ENCODE assay signal across 8 cellular contexts in genomic region chr11:47406896-47407745, GRCh38. TPM values are rescaled to one million over a fixed set of nuclear protein-coding genes. Genes with fewer than 3 reads are reported as not detected.
DNase-seq lines count a peak whose midpoint lies in the region; ATAC-seq, FAIRE-seq and TF ChIP-seq lines count a peak whose summit lies in the region.

No MANE protein-coding gene starts in this region.

- peak overlapping the region; percentile 98 for H3K27ac ChIP-seq in K562 (ENCODE audit: extremely low read depth, low read depth, low read length)
- H3K27ac ChIP-seq in aorta (ENCODE audit: low read depth in 1 of 2, low read length in 2 of 2) = peak overlapping the region; percentile 78 to 94

- BruUV-seq in K562 (replicated peaks; lab: Mats Ljungman, UMichigan) = no TSS peak

- peak overlapping the region; percentile 83 to 95 (median 94) for H3K4me3 Mint-ChIP-seq in IgD-negative memory B cell

- H3K9ac ChIP-seq in K562 (ENCODE audit: insufficient read depth in 1 of 2, low read depth in 2 of 2, low read length in 2 of 2) = peak overlapping the region; percentile 90 to 96

- POLR2A ChIA-PET in K562 (lab: Yijun Ruan, JAX) = interaction anchor here (0.6 to 3.3 kb wide), 6 partner anchors 10 to 1026 kb away, joined by 3 to 16 read pairs (median 4); partner anchors contain the start of genes MDK and SPI1

- H3K36me3 ChIP-seq in K562 (ENCODE audit: control insufficient read depth, insufficient read depth, low read length) (no peaks in the 10 kb centered on the region), aorta (ENCODE audit: control insufficient read depth in 1 of 2, insufficient read depth in 2 of 2, low read length in 1 of 2) (no peaks in the 10 kb centered on the region)

- in situ Hi-C loops in K562 (cut with MboI) = loop anchor here (5.0 kb wide), 1 partner anchor 35 kb away; no protein-coding TSS in a partner anchor

- peaks cover 7% of the 10 kb centered on the region; the same call in 2 of the 3 replicates for H3K79me2 ChIP-seq in K562 (ENCODE audit: control insufficient read depth, insufficient read depth, low read length)

- H4K20me1 ChIP-seq in K562 (replicated peaks; ENCODE audit: control insufficient read depth, insufficient read depth, low read length) = no peaks in the 10 kb centered on the region

- peak overlapping the region; percentile 55 to 94 (median 87) for H3K27ac Mint-ChIP-seq in IgD-negative memory B cell

- peaks cover 12 to 23% (median 13%) of the 10 kb centered on the region in 3 donors for H3K4me1 Mint-ChIP-seq in IgD-negative memory B cell

- H3K36me3 Mint-ChIP-seq in IgD-negative memory B cell = no peaks in the 10 kb centered on the region

- H3K9me3 ChIP-seq in K562 (replicated peaks; ENCODE audit: control insufficient read depth, insufficient read depth, low read depth, low read length) (no peaks in the 10 kb centered on the region), aorta (ENCODE audit: control insufficient read depth, low read length) (no peaks in the 10 kb centered on the region)

- no peak for TF ChIP-seq EP300 in K562 (IDR thresholded peaks at IDR 0.05; ENCODE audit: low read length)

- intact Hi-C loops in K562 (cut with micrococcal nuclease) = loop anchor here (10.0 kb wide), 1 partner anchor 52 kb away; the partner anchor contains the start of gene MYBPC3
- intact Hi-C loops in aorta (cut with DNase I) = loop anchor here in 1 of 2 donors (5.0 to 10.0 kb wide), 2 partner anchors 35 to 168 kb away; partner anchors contain the start of genes KBTBD4 and NDUFS3
- intact Hi-C loops in sciatic nerve (cut with DNase I) = no loop called here

- H3K9me1 ChIP-seq in K562 (ENCODE audit: control insufficient read depth, insufficient read depth, low read length) = no peaks in the 10 kb centered on the region

- peak; percentile 9; the same call in 2 of the 3 replicates for ATAC-seq in K562
- no peak for ATAC-seq in aorta (ENCODE audit: low FRiP score)
- ATAC-seq in sciatic nerve = no peak

- no peaks in the 10 kb centered on the region for H3K9me3 Mint-ChIP-seq in IgD-negative memory B cell

- peak overlapping the region; percentile 100 for H3K4me2 ChIP-seq in K562 (ENCODE audit: insufficient read depth, low read length)

- FAIRE-seq in K562 (lab: Jason Lieb, UNC) = peak; percentile 74

- 36% methylated on average over 10 of the region's 12 CpGs for WGBS in K562 (ENCODE audit: insufficient coverage, low coverage, missing lambda C conversion rate)
- 50 to 55% methylated on average over 12 of the region's 12 CpGs for WGBS in aorta, 2 donors

- H3K27me3 Mint-ChIP-seq in IgD-negative memory B cell = no peaks in the 10 kb centered on the region

- CTCF ChIA-PET in K562 (lab: Yijun Ruan, JAX; ENCODE audit: low intra/inter-chr PET ratio) = interaction anchor here (0.6 to 1.3 kb wide), 4 partner anchors 33 to 174 kb away, joined by 4 to 11 read pairs (median 4); no protein-coding TSS in a partner anchor

- TF ChIP-seq RAD21 in K562 (CRISPR knock-in tag; conservative IDR thresholded peaks at IDR 0.05 in 1 of 2, IDR thresholded peaks at IDR 0.05 in 1 of 2) = no peak

- H3K4me3 ChIP-seq in K562 = peak overlapping the region; percentile 60
- peak overlapping the region; percentile 23 to 46 for H3K4me3 ChIP-seq in aorta (ENCODE audit: low read length in 2 of 2)

- peak overlapping the region; percentile 95 for H2AFZ ChIP-seq in K562 (ENCODE audit: low read depth, low read length)

- TF ChIP-seq CTCF in K562 (IDR thresholded peaks at IDR 0.05 in 2 of 3, conservative IDR thresholded peaks at IDR 0.05 in 1 of 3; ENCODE audit: insufficient read depth in 2 of 3, low read depth in 1 of 3, low read length in 3 of 3) = peak in 1 of 3 experiments; percentile 11; a peak in 1 of 6 replicates

- DNase-seq in 8988T = peak; percentile 29
- DNase-seq in K562 (ENCODE audit: extremely low read depth in 1 of 4, low spot score in 3 of 4) = peak in 2 of 4 experiments; percentile 33 to 37
- peak; percentile 40 for DNase-seq in medulla oblongata (ENCODE audit: extremely low spot score)
- no peak for DNase-seq in aorta
- DNase-seq in stimulated activated CD8-positive, alpha-beta memory T cell treated with anti-CD3 and anti-CD28 coated beads, Interleukin-4, amount 100 ng/mL, for 48 hours = no peak
- DNase-seq in NCI-H748 treated with DMSO at 0.1 percent for 48 hours (lab: John Stamatoyannopoulos, UW) = no peak
- DNase-seq in sciatic nerve (ENCODE audit: low spot score) = no peak

- H3K27me3 ChIP-seq in K562 (ENCODE audit: control insufficient read depth in 2 of 2, insufficient read depth in 2 of 2, low read length in 2 of 2) (no peaks in the 10 kb centered on the region), aorta (ENCODE audit: control insufficient read depth in 1 of 2, insufficient read depth in 2 of 2, low read length in 1 of 2) (no peaks in the 10 kb centered on the region)

- no peak for TF ChIP-seq POLR2A in K562 (conservative IDR thresholded peaks at IDR 0.05)

- H3K4me1 ChIP-seq in K562 (replicated peaks in 1 of 2; ENCODE audit: control insufficient read depth in 2 of 2, insufficient read depth in 2 of 2, low read length in 2 of 2) = peaks cover 31 to 52% of the 10 kb centered on the region in 2 experiments
- H3K4me1 ChIP-seq in aorta (ENCODE audit: control insufficient read depth in 1 of 2, insufficient read depth in 2 of 2, low read length in 2 of 2) = no peaks in the 10 kb centered on the region

RNA-seq across cellular contexts. Expression of gene SLC39A13, which starts 1.3 kb away (rescaled TPM):
- 15.5 TPM for polyA plus RNA-seq in IgD-negative memory B cell
- total RNA-seq in K562 (2011; cell fraction: chromatin; rRNA removed; ENCODE audit: low replicate concordance) = 14.7 and 58.9 TPM in 2 replicates
- 52.1 and 58.4 TPM in 2 replicates for total RNA-seq in K562 (2011; cell fraction: nucleolus; rRNA removed)
- total RNA-seq in K562 (2011; cell fraction: nucleoplasm; rRNA removed) = 29.8 and 30.5 TPM in 2 replicates
- 9.5 and 14.0 TPM in 2 replicates for total RNA-seq in K562 (2014; rRNA removed)
- 0.61 and 1.3 TPM in 2 replicates for total RNA-seq in K562 (2014; rRNA removed; fragmentation: Illumina TruSeq; extraction: Trizol)
- total RNA-seq in K562 (2015; rRNA removed; fragmentation: Illumina TruSeq; extraction: Trizol) = 3.2 TPM in 2 replicates
- 10.9 TPM in 2 replicates for total RNA-seq in K562 (2021)
- polyA plus RNA-seq in K562 (2011; rRNA removed) = 6.7 and 10.2 TPM in 2 replicates
- polyA plus RNA-seq in K562 (2011; cell fraction: cytosol; rRNA removed) = 11.1 and 20.7 TPM in 2 replicates
- 75.5 and 90.8 TPM in 2 replicates for polyA plus RNA-seq in K562 (2011; cell fraction: nucleus; rRNA removed)
- 7.4 and 23.7 TPM in 2 replicates for polyA plus RNA-seq in K562 (2012)
- polyA plus RNA-seq in K562 (2014; fragmentation: Illumina TruSeq; extraction: Trizol) = 2.8 and 7.3 TPM in 2 replicates
- under 1 TPM; 0.17 to 0.24 TPM for polyA plus RNA-seq in K562 (2014; fragmentation: Nextera tagmentation; extraction: Ambion mirVana)
- 14.4 and 15.9 TPM in 2 replicates for polyA plus RNA-seq in K562 (2014; rRNA removed)
- polyA minus RNA-seq in K562 (2011; rRNA and poly(A)+ RNA removed) = 1.3 and 1.6 TPM in 2 replicates
- 3.2 and 7.4 TPM in 2 replicates for polyA minus RNA-seq in K562 (2011; cell fraction: cytosol; rRNA and poly(A)+ RNA removed)
- 10.1 and 12.0 TPM in 2 replicates for polyA minus RNA-seq in K562 (2011; cell fraction: nucleus; rRNA and poly(A)+ RNA removed)
- 10 to 100 TPM; 75.1 to 88.9 TPM for total RNA-seq in aorta
- polyA plus RNA-seq in aorta = 100 to 1,000 TPM in 1 of 2 donors, 10 to 100 TPM in 1; 34.7 to 118 TPM
- 55.5 TPM for total RNA-seq in sciatic nerve

RNA-seq across cellular contexts. Expression of gene PSMC3, which starts 19.1 kb away (rescaled TPM):
- polyA plus RNA-seq in IgD-negative memory B cell (101 TPM), K562 (2011; rRNA removed) (126 and 240 TPM in 2 replicates), K562 (2014; fragmentation: Illumina TruSeq; extraction: Trizol) (324 and 393 TPM in 2 replicates), K562 (2014; fragmentation: Nextera tagmentation; extraction: Ambion mirVana) (10 to 100 TPM; 44.3 to 98.5 TPM), K562 (2014; rRNA removed) (262 and 265 TPM in 2 replicates), aorta (100 to 1,000 TPM; 181 to 204 TPM)
- total RNA-seq in K562 (2011; cell fraction: chromatin; rRNA removed; ENCODE audit: low replicate concordance) = 145 and 204 TPM in 2 replicates
- 116 and 126 TPM in 2 replicates for total RNA-seq in K562 (2011; cell fraction: nucleolus; rRNA removed)
- total RNA-seq in K562 (2011; cell fraction: nucleoplasm; rRNA removed) = 96.6 and 141 TPM in 2 replicates
- total RNA-seq in K562 (2014; rRNA removed) (222 and 237 TPM in 2 replicates), K562 (2014; rRNA removed; fragmentation: Illumina TruSeq; extraction: Trizol) (311 and 382 TPM in 2 replicates), K562 (2015; rRNA removed; fragmentation: Illumina TruSeq; extraction: Trizol) (292 and 301 TPM in 2 replicates), K562 (2021) (189 and 211 TPM in 2 replicates), aorta (100 to 1,000 TPM in 1 of 2 donors, 10 to 100 TPM in 1; 84.2 to 117 TPM), sciatic nerve (97.5 TPM)
- polyA plus RNA-seq in K562 (2011; cell fraction: cytosol; rRNA removed) = 134 and 180 TPM in 2 replicates
- 72.2 and 75.9 TPM in 2 replicates for polyA plus RNA-seq in K562 (2011; cell fraction: nucleus; rRNA removed)
- polyA plus RNA-seq in K562 (2012) = 229 and 337 TPM in 2 replicates
- polyA minus RNA-seq in K562 (2011; rRNA and poly(A)+ RNA removed) = 357 and 499 TPM in 2 replicates
- polyA minus RNA-seq in K562 (2011; cell fraction: cytosol; rRNA and poly(A)+ RNA removed) = 72.6 and 83.1 TPM in 2 replicates
- polyA minus RNA-seq in K562 (2011; cell fraction: nucleus; rRNA and poly(A)+ RNA removed) = 50.2 and 64.0 TPM in 2 replicates

RNA-seq across cellular contexts. Expression of gene SPI1, which starts 28.8 kb away (rescaled TPM):
- 67.7 TPM for polyA plus RNA-seq in IgD-negative memory B cell
- 12.0 and 16.1 TPM in 2 replicates for total RNA-seq in K562 (2011; cell fraction: chromatin; rRNA removed; ENCODE audit: low replicate concordance)
- 11.0 and 11.2 TPM in 2 replicates for total RNA-seq in K562 (2011; cell fraction: nucleolus; rRNA removed)
- 18.0 and 31.5 TPM in 2 replicates for total RNA-seq in K562 (2011; cell fraction: nucleoplasm; rRNA removed)
- total RNA-seq in K562 (2014; rRNA removed) = 23.4 and 32.6 TPM in 2 replicates
- total RNA-seq in K562 (2014; rRNA removed; fragmentation: Illumina TruSeq; extraction: Trizol) = 2.8 and 3.2 TPM in 2 replicates
- total RNA-seq in K562 (2015; rRNA removed; fragmentation: Illumina TruSeq; extraction: Trizol) = 10.3 and 12.5 TPM in 2 replicates
- total RNA-seq in K562 (2021) = 30.7 and 33.7 TPM in 2 replicates
- polyA plus RNA-seq in K562 (2011; rRNA removed) = 8.6 and 28.6 TPM in 2 replicates
- polyA plus RNA-seq in K562 (2011; cell fraction: cytosol; rRNA removed) = 28.0 and 35.1 TPM in 2 replicates
- polyA plus RNA-seq in K562 (2011; cell fraction: nucleus; rRNA removed) = 24.3 and 25.6 TPM in 2 replicates
- polyA plus RNA-seq in K562 (2012) = 20.6 and 54.3 TPM in 2 replicates
- 16.0 and 32.1 TPM in 2 replicates for polyA plus RNA-seq in K562 (2014; fragmentation: Illumina TruSeq; extraction: Trizol)
- under 1 TPM; 0.10 to 0.11 TPM for polyA plus RNA-seq in K562 (2014; fragmentation: Nextera tagmentation; extraction: Ambion mirVana)
- 16.2 and 21.9 TPM in 2 replicates for polyA plus RNA-seq in K562 (2014; rRNA removed)
- 21.0 and 25.6 TPM in 2 replicates for polyA minus RNA-seq in K562 (2011; rRNA and poly(A)+ RNA removed)
- 22.7 and 32.9 TPM in 2 replicates for polyA minus RNA-seq in K562 (2011; cell fraction: cytosol; rRNA and poly(A)+ RNA removed)
- polyA minus RNA-seq in K562 (2011; cell fraction: nucleus; rRNA and poly(A)+ RNA removed) = 6.5 and 12.0 TPM in 2 replicates
- total RNA-seq in aorta = 10 to 100 TPM; 41.0 to 56.0 TPM
- 10 to 100 TPM in 1 of 2 donors, 1 to 10 TPM in 1; 6.3 to 37.8 TPM for polyA plus RNA-seq in aorta
- 47.0 TPM for total RNA-seq in sciatic nerve

RNA-seq across cellular contexts. Expression of gene RAPSN, which starts 41.8 kb away (rescaled TPM):
- polyA plus RNA-seq in IgD-negative memory B cell (0.15 TPM), K562 (2011; rRNA removed) (0.06 TPM in 1 of 2 replicates, not detected in the other), K562 (2014; fragmentation: Illumina TruSeq; extraction: Trizol) (not detected in 2 replicates), K562 (2014; fragmentation: Nextera tagmentation; extraction: Ambion mirVana) (not detected), K562 (2014; rRNA removed) (not detected in 2 replicates), aorta (under 1 TPM in 1 of 2 donors, not detected in 1; 0.46 TPM)
- not detected in 2 replicates for total RNA-seq in K562 (2011; cell fraction: chromatin; rRNA removed; ENCODE audit: low replicate concordance)
- total RNA-seq in K562 (2011; cell fraction: nucleolus; rRNA removed) = not detected in 2 replicates
- total RNA-seq in K562 (2011; cell fraction: nucleoplasm; rRNA removed) = not detected in 2 replicates
- total RNA-seq in K562 (2014; rRNA removed) (not detected in 2 replicates), K562 (2014; rRNA removed; fragmentation: Illumina TruSeq; extraction: Trizol) (not detected in 2 replicates), K562 (2015; rRNA removed; fragmentation: Illumina TruSeq; extraction: Trizol) (0.11 TPM in 1 of 2 replicates, not detected in the other), K562 (2021) (0.13 TPM in 1 of 2 replicates, not detected in the other), aorta (under 1 TPM; 0.66 to 0.71 TPM), sciatic nerve (4.9 TPM)
- polyA plus RNA-seq in K562 (2011; cell fraction: cytosol; rRNA removed) = 0.04 TPM in 1 of 2 replicates, not detected in the other
- not detected in 2 replicates for polyA plus RNA-seq in K562 (2011; cell fraction: nucleus; rRNA removed)
- 0.14 TPM in 1 of 2 replicates, not detected in the other for polyA plus RNA-seq in K562 (2012)
- not detected in 2 replicates for polyA minus RNA-seq in K562 (2011; rRNA and poly(A)+ RNA removed)
- not detected in 2 replicates for polyA minus RNA-seq in K562 (2011; cell fraction: cytosol; rRNA and poly(A)+ RNA removed)
- not detected in 2 replicates for polyA minus RNA-seq in K562 (2011; cell fraction: nucleus; rRNA and poly(A)+ RNA removed)

RNA-seq across cellular contexts. Expression of gene MYBPC3, which starts 54.6 kb away (rescaled TPM):
- polyA plus RNA-seq in IgD-negative memory B cell (not detected), K562 (2011; rRNA removed) (0.07 TPM in 1 of 2 replicates, not detected in the other), K562 (2014; fragmentation: Illumina TruSeq; extraction: Trizol) (not detected in 2 replicates), K562 (2014; fragmentation: Nextera tagmentation; extraction: Ambion mirVana) (not detected), K562 (2014; rRNA removed) (0.01 TPM in 1 of 2 replicates, not detected in the other), aorta (1 to 10 TPM in 1 of 2 donors, under 1 TPM in 1; 0.03 to 1.9 TPM)
- total RNA-seq in K562 (2011; cell fraction: chromatin; rRNA removed; ENCODE audit: low replicate concordance) = 0.12 TPM in 1 of 2 replicates, not detected in the other
- total RNA-seq in K562 (2011; cell fraction: nucleolus; rRNA removed) = 0.13 TPM in 1 of 2 replicates, not detected in the other
- 0.07 TPM in 1 of 2 replicates, not detected in the other for total RNA-seq in K562 (2011; cell fraction: nucleoplasm; rRNA removed)
- total RNA-seq in K562 (2014; rRNA removed) (not detected in 2 replicates), K562 (2014; rRNA removed; fragmentation: Illumina TruSeq; extraction: Trizol) (not detected in 2 replicates), K562 (2015; rRNA removed; fragmentation: Illumina TruSeq; extraction: Trizol) (not detected in 2 replicates), K562 (2021) (not detected in 2 replicates), aorta (under 1 TPM; 0.15 to 0.42 TPM), sciatic nerve (0.53 TPM)
- polyA plus RNA-seq in K562 (2011; cell fraction: cytosol; rRNA removed) = 0.03 and 0.04 TPM in 2 replicates
- 0.13 and 0.31 TPM in 2 replicates for polyA plus RNA-seq in K562 (2011; cell fraction: nucleus; rRNA removed)
- polyA plus RNA-seq in K562 (2012) = 0.06 TPM in 1 of 2 replicates, not detected in the other
- polyA minus RNA-seq in K562 (2011; rRNA and poly(A)+ RNA removed) = not detected in 2 replicates
- not detected in 2 replicates for polyA minus RNA-seq in K562 (2011; cell fraction: cytosol; rRNA and poly(A)+ RNA removed)
- polyA minus RNA-seq in K562 (2011; cell fraction: nucleus; rRNA and poly(A)+ RNA removed) = not detected in 2 replicates

Comparison
In these comparisons a context has a peak if more than half of its experiments do, and no peak if none do; other contexts are left out.
1. DNase-seq: peak in 8988T (single experiment) and medulla oblongata (single experiment); none in aorta (0 of 2), stimulated activated CD8-positive, alpha-beta memory T cell treated with anti-CD3 and anti-CD28 coated beads, Interleukin-4, amount 100 ng/mL, for 48 hours (single experiment), NCI-H748 treated with DMSO at 0.1 percent for 48 hours (single experiment) and sciatic nerve (single experiment).